25 cellular contexts compared by ENCODE assay signal in genomic region chr1:10082785-10083479, GRCh38. TPM values are rescaled to one million over a fixed set of nuclear protein-coding genes. Genes with fewer than 3 reads are reported as not detected.
A peak's percentile ranks its signal among the peaks of the same experiment; 100 is the strongest.
DNase-seq lines count a peak whose midpoint lies in the region; ATAC-seq and TF ChIP-seq lines count a peak whose summit lies in the region.
"Had no signal": no experiment of that assay in that cellular context is flagged by ENCODE, and none has a peak within 500 bp of the region (broad histone marks: within the 10 kb centered on the region; RNA-seq: fewer than 3 reads in every experiment).

No MANE protein-coding gene starts in this region.

- H3K4me3 ChIP-seq in IMR-90 (ENCODE audit: insufficient read depth, low read depth, low read length) (no peak overlapping the region), epithelial cell of esophagus (ENCODE audit: low read length) (no peak overlapping the region), neural progenitor cell (no peak overlapping the region)
- H3K4me3 ChIP-seq: BLaER1, colonic mucosa, heart right ventricle, tibial artery had no signal

- no peak for TF ChIP-seq CTCF in IMR-90 (conservative IDR thresholded peaks at IDR 0.05; ENCODE audit: low read depth, low read length)
- no peak for TF ChIP-seq CTCF in epithelial cell of esophagus (IDR thresholded peaks at IDR 0.05; ENCODE audit: insufficient read depth, low read depth, low read length, missing control alignments)
- TF ChIP-seq CTCF in neural progenitor cell (IDR thresholded peaks at IDR 0.05) = no peak

- no peak overlapping the region for H3K18ac ChIP-seq in IMR-90 (ENCODE audit: low read depth, low read length)

- H2BK20ac ChIP-seq in IMR-90 (ENCODE audit: low read depth, low read length) = no peak overlapping the region

- no peak overlapping the region for H3K27ac Mint-ChIP-seq in neural progenitor cell
- H3K27ac Mint-ChIP-seq: activated CD8-positive, alpha-beta memory T cell treated with anti-CD3 and anti-CD28 coated beads, Interleukin-2, amount 10 ng/mL, durations not matched to agents 7 days and 5 days; nephron; T-helper 1 cell treated with Interleukin-12 subunit alpha and Interleukin-12 subunit beta and Interleukin-4 antibody, amounts not matched to agents 30 μg/mL and 1 μg/mL, for 36 hours had no signal

- H2BK15ac ChIP-seq in IMR-90 (ENCODE audit: low read depth, low read length) = no peak overlapping the region

- no peak overlapping the region for H3K14ac ChIP-seq in IMR-90 (replicated peaks; ENCODE audit: low read depth, low read length)

- H3K4me2 ChIP-seq in IMR-90 (ENCODE audit: low read depth, low read length) (no peak overlapping the region), neural progenitor cell (no peak overlapping the region)
- H3K4me2 ChIP-seq: BLaER1 had no signal

- peaks cover 5% of the 10 kb centered on the region for H3K36me3 ChIP-seq in IMR-90 (ENCODE audit: control insufficient read depth, insufficient read depth, low read length)
- peaks cover 5% of the 10 kb centered on the region for H3K36me3 ChIP-seq in neural progenitor cell
- H3K36me3 ChIP-seq: colonic mucosa had no signal

- H3K27me3 Mint-ChIP-seq in neural progenitor cell (ENCODE audit: insufficient read depth, low read depth) = no peaks in the 10 kb centered on the region
- H3K27me3 Mint-ChIP-seq: activated CD8-positive, alpha-beta memory T cell treated with anti-CD3 and anti-CD28 coated beads, Interleukin-2, amount 10 ng/mL, durations not matched to agents 7 days and 5 days had no signal

- POLR2A ChIA-PET in IMR-90 (lab: Charles Lee; ENCODE audit: unreplicated experiment) = no interaction called here

- no peak overlapping the region for H3K4me3 Mint-ChIP-seq in neural progenitor cell
- H3K4me3 Mint-ChIP-seq: activated CD8-positive, alpha-beta memory T cell treated with anti-CD3 and anti-CD28 coated beads, Interleukin-2, amount 10 ng/mL, durations not matched to agents 7 days and 5 days; nephron; T-helper 1 cell treated with Interleukin-12 subunit alpha and Interleukin-12 subunit beta and Interleukin-4 antibody, amounts not matched to agents 30 μg/mL and 1 μg/mL, for 36 hours had no signal

- no peak for TF ChIP-seq POLR2A in IMR-90 (IDR thresholded peaks at IDR 0.05; ENCODE audit: low read depth, low read length)

- no peak overlapping the region for H4K91ac ChIP-seq in IMR-90 (ENCODE audit: insufficient read depth, low read depth, low read length)

- dilution Hi-C loops in IMR-90 (cut with HindIII; ENCODE audit: low sequenced_read_pairs, unreplicated experiment) = no loop called here

- intact Hi-C loops in IMR-90 (cut with micrococcal nuclease) = no loop called here

- peaks cover 4% of the 10 kb centered on the region for H3K9me3 Mint-ChIP-seq in neural progenitor cell
- H3K9me3 Mint-ChIP-seq: nephron had no signal

- H3K4me1 ChIP-seq in IMR-90 (ENCODE audit: control insufficient read depth, insufficient read depth, low read length) = peaks cover 1% of the 10 kb centered on the region; the same call in 1 of the 2 replicates
- H3K4me1 ChIP-seq in neural progenitor cell = no peaks in the 10 kb centered on the region
- H3K4me1 ChIP-seq: BLaER1, colonic mucosa, tibial artery had no signal

- no peak for TF ChIP-seq RAD21 in IMR-90 (IDR thresholded peaks at IDR 0.05; ENCODE audit: low read length)

- ATAC-seq in IMR-90 (ENCODE audit: low read depth) (peak; percentile 53), GM18517 (IDR thresholded peaks at IDR 0.05; ENCODE audit: unreplicated experiment) (no peak), GM21381 (IDR thresholded peaks at IDR 0.05; ENCODE audit: unreplicated experiment) (no peak)
- ATAC-seq: activated CD8-positive, alpha-beta memory T cell treated with anti-CD3 and anti-CD28 coated beads, Interleukin-2, amount 10 ng/mL, durations not matched to agents 7 days and 5 days; HCT116; heart right ventricle had no signal

- no peak overlapping the region for H3K56ac ChIP-seq in IMR-90 (ENCODE audit: extremely low read depth, insufficient read depth, low read length)

- CTCF ChIA-PET in IMR-90 (lab: Yijun Ruan, JAX) = no interaction called here

- no peak overlapping the region for H2BK120ac ChIP-seq in IMR-90 (ENCODE audit: low read depth, low read length)

- peaks cover 14% of the 10 kb centered on the region for H3K9me1 ChIP-seq in IMR-90 (ENCODE audit: insufficient read depth, low read length)

- peaks cover 44% of the 10 kb centered on the region for H3K79me2 ChIP-seq in neural progenitor cell (ENCODE audit: low read depth)

- peaks cover 4% of the 10 kb centered on the region for H3K4me1 Mint-ChIP-seq in neural progenitor cell
- H3K4me1 Mint-ChIP-seq: activated CD8-positive, alpha-beta memory T cell treated with anti-CD3 and anti-CD28 coated beads, Interleukin-2, amount 10 ng/mL, durations not matched to agents 7 days and 5 days; nephron had no signal

- peak; percentile 53 for DNase-seq in EL
- peak; percentile 15 for DNase-seq in IMR-90
- DNase-seq in epithelial cell of esophagus (ENCODE audit: low read depth) = peak; percentile 91
- no peak for DNase-seq in neural progenitor cell (ENCODE audit: low spot score)
- no peak for DNase-seq in HUDEP-2 (lab: John Stamatoyannopoulos, UW; ENCODE audit: unreplicated experiment in 76 of 76)
- DNase-seq in NCI-H1092 (lab: John Stamatoyannopoulos, UW) = no peak
- DNase-seq: activated CD4-positive, CD25-positive, alpha-beta regulatory T cell; activated CD8-positive, alpha-beta memory T cell treated with anti-CD3 and anti-CD28 coated beads, Interleukin-2, amount 10 ng/mL, durations not matched to agents 7 days and 5 days; activated effector memory CD4-positive, alpha-beta T cell treated with Interleukin-2 at 50 U/mL for 16 hours; amniotic stem cell; colonic mucosa; DMS53; heart right ventricle; kidney glomerular epithelial cell; NCI-H446 treated with DMSO at 0.1 percent for 48 hours; SHP77; stimulated activated CD4-positive, alpha-beta T cell treated with anti-CD3 and anti-CD28 coated beads, Interleukin-15, amount 100 ng/mL, for 24 hours; stimulated activated naive CD4-positive, alpha-beta T cell; tibial artery had no signal

- no peak overlapping the region for H2AK5ac ChIP-seq in IMR-90 (ENCODE audit: low read depth, low read length)

- no peak overlapping the region for H2AK9ac ChIP-seq in IMR-90 (replicated peaks; ENCODE audit: low read depth, low read length, poor library complexity)

- no peak overlapping the region for H3K9ac ChIP-seq in IMR-90 (ENCODE audit: low read depth, low read length)
- H3K9ac ChIP-seq in neural progenitor cell = no peak overlapping the region
- H3K9ac ChIP-seq: BLaER1 had no signal

- H2BK5ac ChIP-seq in IMR-90 (ENCODE audit: low read depth, low read length, poor library complexity, severe bottlenecking) = no peak overlapping the region

- peaks cover 15% of the 10 kb centered on the region; the same call in 1 of the 2 replicates for H4K20me1 ChIP-seq in IMR-90 (ENCODE audit: insufficient read depth, low read length)
- peaks cover 6% of the 10 kb centered on the region for H4K20me1 ChIP-seq in neural progenitor cell (ENCODE audit: low read depth)
- H4K20me1 ChIP-seq: BLaER1 had no signal

- no peaks in the 10 kb centered on the region for H3K9me3 ChIP-seq in IMR-90 (ENCODE audit: control insufficient read depth, insufficient read depth, low read length)
- H3K9me3 ChIP-seq in neural progenitor cell (ENCODE audit: low read depth) = no peaks in the 10 kb centered on the region
- H3K9me3 ChIP-seq: BLaER1, colonic mucosa, heart right ventricle, tibial artery had no signal

- H3K79me1 ChIP-seq in IMR-90 (ENCODE audit: low read depth in 1 of 2, low read length in 2 of 2) = peaks cover 30 to 58% of the 10 kb centered on the region in 2 experiments

- H2AFZ ChIP-seq in IMR-90 (replicated peaks; ENCODE audit: low read length, poor library complexity) = no peak overlapping the region
- no peak overlapping the region for H2AFZ ChIP-seq in neural progenitor cell (replicated peaks)

- no TSS peak for BruUV-seq in IMR-90 (replicated peaks; lab: Mats Ljungman, UMichigan)

- H3F3A ChIP-seq in neural progenitor cell (ENCODE audit: low read depth) = no peaks in the 10 kb centered on the region

- no peak overlapping the region for H3K4ac ChIP-seq in IMR-90 (ENCODE audit: low read depth, low read length)

- H3K27me3 ChIP-seq in IMR-90 (ENCODE audit: control insufficient read depth, insufficient read depth, low read length) (no peaks in the 10 kb centered on the region), neural progenitor cell (no peaks in the 10 kb centered on the region)
- H3K27me3 ChIP-seq: BLaER1, colonic mucosa, heart right ventricle, tibial artery had no signal

- in situ Hi-C loops in IMR-90 (cut with MboI; ENCODE audit: low sequenced_read_pairs) = no loop called here

- H3K27ac ChIP-seq in IMR-90 (ENCODE audit: insufficient read depth, low read length) (no peak overlapping the region), neural progenitor cell (peak overlapping the region; percentile 11)
- H3K27ac ChIP-seq: BLaER1, colonic mucosa, heart right ventricle, tibial artery had no signal

- H3K36me3 Mint-ChIP-seq in neural progenitor cell = peaks cover 25% of the 10 kb centered on the region

- H4K8ac ChIP-seq in IMR-90 (ENCODE audit: low read depth in 2 of 2, low read length in 2 of 2) = no peak overlapping the region

- 83% methylated on average over 1 of the region's 3 CpGs; no CpG with 5 or more reads in 1 of the 2 experiments for WGBS in IMR-90 (ENCODE audit: extremely low coverage in 2 of 2, insufficient read length in 1 of 2), 2 experiments

- no peak overlapping the region for H4K5ac ChIP-seq in IMR-90 (ENCODE audit: low read depth, low read length)

- no peak overlapping the region for H3K23ac ChIP-seq in IMR-90 (ENCODE audit: low read depth, low read length)

TF ChIP-seq in IMR-90, 13 proteins besides CTCF, POLR2A, EP300 and RAD21:
- TF ChIP-seq FOS (IDR thresholded peaks at IDR 0.05; ENCODE audit: low read depth, low read length) (no peak), MAZ (IDR thresholded peaks at IDR 0.05; ENCODE audit: borderline replicate concordance, low read depth, low read length) (no peak), SMC3 (IDR thresholded peaks at IDR 0.05; ENCODE audit: low read depth, low read length) (no peak), CEBPB (IDR thresholded peaks at IDR 0.05; ENCODE audit: low read depth, low read length) (peak; percentile 31; the same call in 1 of the 2 replicates), BHLHE40 (IDR thresholded peaks at IDR 0.05; ENCODE audit: low read depth, low read length) (no peak)

RNA-seq across cellular contexts. Expression of gene UBE4B, which starts 50.2 kb away (rescaled TPM):
- total RNA-seq in IMR-90 (2012; rRNA removed) (39.3 and 41.9 TPM in 2 replicates), neural progenitor cell (ENCODE audit: low replicate concordance) (66.2 and 66.7 TPM in 2 replicates)
- polyA plus RNA-seq in IMR-90 (2012; rRNA removed) = 24.6 and 26.5 TPM in 2 replicates
- 13.6 and 17.6 TPM in 2 replicates for polyA plus RNA-seq in IMR-90 (2012; cell fraction: cytosol; rRNA removed)
- 28.2 and 61.0 TPM in 2 replicates for polyA plus RNA-seq in IMR-90 (2012; cell fraction: nucleus; rRNA removed; ENCODE audit: low replicate concordance)

Comparison
In these comparisons a context has a peak if more than half of its experiments do, and no peak if none do; other contexts are left out.
1. DNase-seq: peak in EL (single experiment), IMR-90 (single experiment) and epithelial cell of esophagus (single experiment); none in neural progenitor cell (single experiment), HUDEP-2 (0 of 76) and NCI-H1092 (single experiment).